In genomic region chr5:135317286-135317685, GRCh38 we compare ENCODE assay signal across 18 cellular contexts.
DNase-seq lines count a peak whose midpoint lies in the region; ATAC-seq and TF ChIP-seq lines count a peak whose summit lies in the region.
"Had no signal": no experiment of that assay in that cellular context is flagged by ENCODE, and none has a peak within 500 bp of the region (broad histone marks: within the 10 kb centered on the region; RNA-seq: fewer than 3 reads in every experiment).

No MANE protein-coding gene starts in this region.

- H3K9me3 ChIP-seq in mammary epithelial cell (replicated peaks; ENCODE audit: insufficient read depth, low read length), result no peaks in the 10 kb centered on the region

- intact Hi-C loops in activated CD8-positive, alpha-beta T cell treated with anti-CD3 and anti-CD28 coated beads for 36 hours (cut with micrococcal nuclease), result no loop called here
- intact Hi-C loops in natural killer cell (cut with micrococcal nuclease) (no loop called here), mammary epithelial cell (cut with micrococcal nuclease) (no loop called here)

- ATAC-seq in activated CD8-positive, alpha-beta T cell treated with anti-CD3 and anti-CD28 coated beads, Interleukin-2, amount 10 ng/mL, durations not matched to agents 7 days and 5 days, result no peak
- no peak for ATAC-seq in activated CD8-positive, alpha-beta T cell treated with anti-CD3 and anti-CD28 coated beads for 36 hours
- no peak for ATAC-seq in natural killer cell treated with Interleukin-12 subunit alpha and Interleukin-12 subunit beta and Interleukin-15 and Interleukin-18, amount 100 ng/mL, for 72 hours
- ATAC-seq in natural killer cell (no peak), left lobe of liver (no peak)

- no peak overlapping the region for H3K27ac ChIP-seq in mammary epithelial cell (ENCODE audit: insufficient read depth, low read depth, low read length)

- H3K9me3 Mint-ChIP-seq in activated CD8-positive, alpha-beta T cell treated with anti-CD3 and anti-CD28 coated beads, Interleukin-2, amount 10 ng/mL, durations not matched to agents 7 days and 5 days (ENCODE audit: insufficient read depth), result no peaks in the 10 kb centered on the region
- no peaks in the 10 kb centered on the region for H3K9me3 Mint-ChIP-seq in activated CD8-positive, alpha-beta T cell treated with anti-CD3 and anti-CD28 coated beads for 36 hours
- no peaks in the 10 kb centered on the region for H3K9me3 Mint-ChIP-seq in natural killer cell treated with Interleukin-12 subunit alpha and Interleukin-12 subunit beta and Interleukin-15 and Interleukin-18, amount 100 ng/mL, for 72 hours
- no peaks in the 10 kb centered on the region for H3K9me3 Mint-ChIP-seq in natural killer cell
- H3K9me3 Mint-ChIP-seq: CD4-positive, CD25-positive, alpha-beta regulatory T cell; HFFc6 had no signal

- no peaks in the 10 kb centered on the region for H3K27me3 Mint-ChIP-seq in activated CD8-positive, alpha-beta T cell treated with anti-CD3 and anti-CD28 coated beads, Interleukin-2, amount 10 ng/mL, durations not matched to agents 7 days and 5 days (ENCODE audit: low read depth)
- H3K27me3 Mint-ChIP-seq in activated CD8-positive, alpha-beta T cell treated with anti-CD3 and anti-CD28 coated beads for 36 hours, result no peaks in the 10 kb centered on the region
- no peaks in the 10 kb centered on the region for H3K27me3 Mint-ChIP-seq in natural killer cell treated with Interleukin-12 subunit alpha and Interleukin-12 subunit beta and Interleukin-15 and Interleukin-18, amount 100 ng/mL, for 72 hours
- H3K27me3 Mint-ChIP-seq in natural killer cell (ENCODE audit: low read depth in 2 of 2), result no peaks in the 10 kb centered on the region
- H3K27me3 Mint-ChIP-seq: CD4-positive, CD25-positive, alpha-beta regulatory T cell had no signal

- H3K36me3 Mint-ChIP-seq in activated CD8-positive, alpha-beta T cell treated with anti-CD3 and anti-CD28 coated beads, Interleukin-2, amount 10 ng/mL, durations not matched to agents 7 days and 5 days (ENCODE audit: low read depth), result peaks cover 6% of the 10 kb centered on the region
- no peaks in the 10 kb centered on the region for H3K36me3 Mint-ChIP-seq in activated CD8-positive, alpha-beta T cell treated with anti-CD3 and anti-CD28 coated beads for 36 hours (ENCODE audit: low read depth)
- H3K36me3 Mint-ChIP-seq in natural killer cell treated with Interleukin-12 subunit alpha and Interleukin-12 subunit beta and Interleukin-15 and Interleukin-18, amount 100 ng/mL, for 72 hours, result no peaks in the 10 kb centered on the region
- H3K36me3 Mint-ChIP-seq in natural killer cell, result no peaks in the 10 kb centered on the region
- H3K36me3 Mint-ChIP-seq: CD4-positive, CD25-positive, alpha-beta regulatory T cell had no signal

- no peaks in the 10 kb centered on the region for H3K27me3 ChIP-seq in mammary epithelial cell (ENCODE audit: insufficient read depth, low read length)

- H3K27ac Mint-ChIP-seq in activated CD8-positive, alpha-beta T cell treated with anti-CD3 and anti-CD28 coated beads, Interleukin-2, amount 10 ng/mL, durations not matched to agents 7 days and 5 days, result no peak overlapping the region
- no peak overlapping the region for H3K27ac Mint-ChIP-seq in activated CD8-positive, alpha-beta T cell treated with anti-CD3 and anti-CD28 coated beads for 36 hours
- H3K27ac Mint-ChIP-seq in natural killer cell treated with Interleukin-12 subunit alpha and Interleukin-12 subunit beta and Interleukin-15 and Interleukin-18, amount 100 ng/mL, for 72 hours, result no peak overlapping the region
- no peak overlapping the region for H3K27ac Mint-ChIP-seq in natural killer cell
- H3K27ac Mint-ChIP-seq: B cell; CD4-positive, CD25-positive, alpha-beta regulatory T cell; HFFc6 had no signal

- no peak for TF ChIP-seq CTCF in activated CD8-positive, alpha-beta T cell treated with anti-CD3 and anti-CD28 coated beads for 36 hours (IDR thresholded peaks at IDR 0.05)
- TF ChIP-seq CTCF in natural killer cell (IDR thresholded peaks at IDR 0.05) (no peak), mammary epithelial cell (conservative IDR thresholded peaks at IDR 0.05 in 1 of 2, IDR thresholded peaks at IDR 0.05 in 1 of 2; ENCODE audit: extremely low read depth in 1 of 2, insufficient read depth in 1 of 2, low read depth in 1 of 2, low read length in 2 of 2) (no peak)

- dilution Hi-C loops in mammary epithelial cell (cut with HindIII; ENCODE audit: low sequenced_read_pairs), result no loop called here

- peak; percentile 17 for DNase-seq in activated CD8-positive, alpha-beta T cell treated with anti-CD3 and anti-CD28 coated beads, Interleukin-2, amount 10 ng/mL, durations not matched to agents 7 days and 5 days
- no peak for DNase-seq in activated CD8-positive, alpha-beta T cell treated with anti-CD3 and anti-CD28 coated beads for 36 hours
- DNase-seq in natural killer cell treated with Interleukin-12 subunit alpha and Interleukin-12 subunit beta and Interleukin-15 and Interleukin-18, amount 100 ng/mL, for 72 hours (ENCODE audit: low spot score), result peak; percentile 51
- no peak for DNase-seq in natural killer cell
- DNase-seq in left lobe of liver (ENCODE audit: low spot score), result peak; percentile 28
- no peak for DNase-seq in mammary epithelial cell
- no peak for DNase-seq in NCI-H2171 treated with DMSO at 0.1 percent for 48 hours (lab: John Stamatoyannopoulos, UW)
- DNase-seq: CD4-positive, CD25-positive, alpha-beta regulatory T cell; COR-L47; DMS 273 treated with DMSO at 0.1 percent for 48 hours; DND-41; HFFc6; Karpas-422; NCI-H1417 treated with DMSO at 0.1 percent for 48 hours; NCI-H187 treated with DMSO at 0.1 percent for 48 hours; NCI-H226; NCI-H524 treated with DMSO at 0.1 percent for 48 hours had no signal

- no peak overlapping the region for H2AFZ ChIP-seq in mammary epithelial cell (ENCODE audit: low read depth, low read length)

- no TSS peak for BruUV-seq in mammary epithelial cell (replicated peaks; lab: Mats Ljungman, UMichigan)

- 71% methylated on average over 4 of the region's 4 CpGs for WGBS in mammary epithelial cell (ENCODE audit: low coverage, missing lambda C conversion rate)

- no peaks in the 10 kb centered on the region for H3K36me3 ChIP-seq in mammary epithelial cell (ENCODE audit: insufficient read depth, low read length)

- H3K4me2 ChIP-seq in mammary epithelial cell (ENCODE audit: insufficient read depth, low read depth, low read length), result no peak overlapping the region

- H3K4me3 Mint-ChIP-seq in activated CD8-positive, alpha-beta T cell treated with anti-CD3 and anti-CD28 coated beads, Interleukin-2, amount 10 ng/mL, durations not matched to agents 7 days and 5 days, result no peak overlapping the region
- no peak overlapping the region for H3K4me3 Mint-ChIP-seq in activated CD8-positive, alpha-beta T cell treated with anti-CD3 and anti-CD28 coated beads for 36 hours
- H3K4me3 Mint-ChIP-seq in natural killer cell treated with Interleukin-12 subunit alpha and Interleukin-12 subunit beta and Interleukin-15 and Interleukin-18, amount 100 ng/mL, for 72 hours, result no peak overlapping the region
- H3K4me3 Mint-ChIP-seq in natural killer cell, result no peak overlapping the region
- H3K4me3 Mint-ChIP-seq: B cell, HFFc6 had no signal

- in situ Hi-C loops in mammary epithelial cell (cut with MboI; ENCODE audit: low sequenced_read_pairs in 2 of 2), result no loop called here

- peaks cover 71% of the 10 kb centered on the region for H3K4me1 Mint-ChIP-seq in activated CD8-positive, alpha-beta T cell treated with anti-CD3 and anti-CD28 coated beads, Interleukin-2, amount 10 ng/mL, durations not matched to agents 7 days and 5 days (ENCODE audit: low read depth)
- peaks cover 4% of the 10 kb centered on the region for H3K4me1 Mint-ChIP-seq in activated CD8-positive, alpha-beta T cell treated with anti-CD3 and anti-CD28 coated beads for 36 hours (ENCODE audit: low read depth)
- H3K4me1 Mint-ChIP-seq in natural killer cell treated with Interleukin-12 subunit alpha and Interleukin-12 subunit beta and Interleukin-15 and Interleukin-18, amount 100 ng/mL, for 72 hours (ENCODE audit: low read depth in 2 of 2), result peaks cover 0 to 9% of the 10 kb centered on the region in 2 donors
- peaks cover 0 to 6% of the 10 kb centered on the region in 2 donors for H3K4me1 Mint-ChIP-seq in natural killer cell
- H3K4me1 Mint-ChIP-seq: CD4-positive, CD25-positive, alpha-beta regulatory T cell had no signal

- H3K4me1 ChIP-seq in mammary epithelial cell (ENCODE audit: insufficient read depth, low read length), result no peaks in the 10 kb centered on the region

- H3K4me3 ChIP-seq in mammary epithelial cell (replicated peaks in 1 of 3; ENCODE audit: insufficient read depth in 1 of 3, low read depth in 2 of 3, low read length in 3 of 3), result no peak overlapping the region

- POLR2A ChIA-PET in activated CD8-positive, alpha-beta T cell treated with anti-CD3 and anti-CD28 coated beads, Interleukin-2, amount 10 ng/mL, durations not matched to agents 7 days and 5 days (lab: Charles Lee), result no interaction called here
- POLR2A ChIA-PET in activated CD8-positive, alpha-beta T cell treated with anti-CD3 and anti-CD28 coated beads for 36 hours (lab: Charles Lee), result no interaction called here

- no peaks in the 10 kb centered on the region for H4K20me1 ChIP-seq in mammary epithelial cell (ENCODE audit: insufficient read depth, low read length)

- no peak overlapping the region for H3K9ac ChIP-seq in mammary epithelial cell (ENCODE audit: insufficient read depth, low read length)

- no peaks in the 10 kb centered on the region for H3K79me2 ChIP-seq in mammary epithelial cell (ENCODE audit: insufficient read depth, low read length)

- CTCF ChIA-PET in activated CD8-positive, alpha-beta T cell treated with anti-CD3 and anti-CD28 coated beads, Interleukin-2, amount 10 ng/mL, durations not matched to agents 7 days and 5 days (lab: Charles Lee), result no interaction called here
- CTCF ChIA-PET in activated CD8-positive, alpha-beta T cell treated with anti-CD3 and anti-CD28 coated beads for 36 hours (lab: Charles Lee), result no interaction called here
- CTCF ChIA-PET in mammary epithelial cell (lab: Charles Lee; ENCODE audit: low non-redundant PET), result no interaction called here

Comparison
In these comparisons a context has a peak if more than half of its experiments do, and no peak if none do; other contexts are left out.
1. DNase-seq: peak in activated CD8-positive, alpha-beta T cell treated with anti-CD3 and anti-CD28 coated beads, Interleukin-2, amount 10 ng/mL, durations not matched to agents 7 days and 5 days (single experiment), natural killer cell treated with Interleukin-12 subunit alpha and Interleukin-12 subunit beta and Interleukin-15 and Interleukin-18, amount 100 ng/mL, for 72 hours (single experiment) and left lobe of liver (single experiment); none in activated CD8-positive, alpha-beta T cell treated with anti-CD3 and anti-CD28 coated beads for 36 hours (single experiment), natural killer cell (single experiment), mammary epithelial cell (single experiment) and NCI-H2171 treated with DMSO at 0.1 percent for 48 hours (single experiment).